In the genomic region with DNA sequence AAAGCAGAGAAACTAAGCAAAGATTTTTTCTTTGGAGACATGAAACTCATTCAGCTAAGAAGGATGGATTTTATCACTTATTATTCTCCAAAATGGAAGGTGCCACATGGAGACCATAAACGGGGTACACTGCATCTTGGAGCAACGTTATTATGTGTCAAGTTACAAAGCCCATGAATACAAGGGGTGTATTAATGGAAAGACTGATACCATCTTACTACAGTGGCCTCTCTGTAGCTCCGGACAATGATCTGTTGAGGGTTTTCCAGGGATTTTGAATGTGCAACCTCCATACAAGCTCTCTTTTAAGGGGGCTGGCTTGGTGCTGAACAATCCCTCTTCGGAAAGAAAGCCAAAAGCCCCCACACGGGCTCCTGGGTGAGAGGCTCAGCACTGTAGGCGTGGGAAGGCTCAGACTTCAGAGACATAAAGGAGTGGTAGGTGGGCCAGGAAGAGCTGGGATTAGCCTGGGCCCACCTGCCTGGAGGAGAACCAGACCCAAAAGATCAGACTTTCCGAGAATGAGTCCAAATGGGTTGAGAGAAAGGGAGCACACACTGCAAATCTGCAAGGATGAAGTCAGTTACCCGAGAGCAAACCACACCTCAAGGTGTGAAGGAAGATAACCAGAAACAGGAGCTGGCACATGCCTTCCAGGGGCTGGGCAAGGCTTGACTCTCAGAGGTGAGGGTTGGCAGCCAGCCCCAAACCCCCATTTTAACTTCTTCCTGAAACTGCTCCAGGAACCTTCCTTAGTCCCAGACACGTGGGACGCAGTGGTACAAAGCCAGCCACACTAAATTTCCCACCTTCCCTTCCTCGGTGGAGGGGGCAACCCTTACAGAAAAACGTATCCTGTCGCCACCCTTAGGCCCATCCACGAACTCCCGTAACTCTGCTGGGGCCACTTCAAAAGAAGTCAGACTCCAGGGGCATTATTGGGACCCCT, we compare ENCODE assay signal across 8 cellular contexts. TPM values are rescaled to one million over a fixed set of nuclear protein-coding genes. Genes with fewer than 3 reads are reported as not detected.
DNase-seq lines count a peak whose midpoint lies in the region; ATAC-seq and TF ChIP-seq lines count a peak whose summit lies in the region.

No MANE protein-coding gene starts in this region.

- H3K27ac ChIP-seq in suprapubic skin: peak overlapping the region; percentile 92

- H3K27me3 ChIP-seq in suprapubic skin: no peaks in the 10 kb centered on the region

- peaks cover 20% of the 10 kb centered on the region for H3K36me3 Mint-ChIP-seq in activated CD4-positive, alpha-beta T cell treated with anti-CD3 and anti-CD28 coated beads, Interleukin-2, amount 10 ng/mL, durations not matched to agents 24 days and 14 days (ENCODE audit: low read depth)

- H3K27me3 Mint-ChIP-seq in activated CD4-positive, alpha-beta T cell treated with anti-CD3 and anti-CD28 coated beads, Interleukin-2, amount 10 ng/mL, durations not matched to agents 24 days and 14 days: peaks cover 8% of the 10 kb centered on the region

- peak overlapping the region; percentile 94 for H3K4me3 Mint-ChIP-seq in activated CD4-positive, alpha-beta T cell treated with anti-CD3 and anti-CD28 coated beads, Interleukin-2, amount 10 ng/mL, durations not matched to agents 24 days and 14 days

- H3K4me3 ChIP-seq in astrocyte of the spinal cord (ENCODE audit: low read depth, low read length): peak overlapping the region; percentile 76
- H3K4me3 ChIP-seq in suprapubic skin: peak overlapping the region; percentile 81

- H3K9me3 Mint-ChIP-seq in activated CD4-positive, alpha-beta T cell treated with anti-CD3 and anti-CD28 coated beads, Interleukin-2, amount 10 ng/mL, durations not matched to agents 24 days and 14 days: peaks cover 7% of the 10 kb centered on the region

- no peaks in the 10 kb centered on the region for H3K36me3 ChIP-seq in suprapubic skin

- peaks cover 69% of the 10 kb centered on the region for H3K4me1 Mint-ChIP-seq in activated CD4-positive, alpha-beta T cell treated with anti-CD3 and anti-CD28 coated beads, Interleukin-2, amount 10 ng/mL, durations not matched to agents 24 days and 14 days

- TF ChIP-seq POLR2A in suprapubic skin (IDR thresholded peaks at IDR 0.05): no peak

- in situ Hi-C loops in astrocyte of the spinal cord (cut with HindIII; ENCODE audit: low sequenced_read_pairs): no loop called here

- TF ChIP-seq CTCF in astrocyte of the spinal cord (IDR thresholded peaks at IDR 0.05; ENCODE audit: low read depth, low read length): no peak
- no peak for TF ChIP-seq CTCF in suprapubic skin (IDR thresholded peaks at IDR 0.05)

- DNase-seq in activated CD4-positive, alpha-beta T cell treated with anti-CD3 and anti-CD28 coated beads, Interleukin-2, amount 10 ng/mL, durations not matched to agents 24 days and 14 days: peak; percentile 69
- DNase-seq in activated CD4-positive, alpha-beta T cell treated with anti-CD3 and anti-CD28 coated beads, Interleukin-2, amount 50 U/mL, for 48 hours: no peak
- DNase-seq in astrocyte of the spinal cord (ENCODE audit: low read depth, low spot score) (no peak), left colon (peak; percentile 75 to 79), suprapubic skin (ENCODE audit: low spot score in 2 of 2) (peak in 1 of 2 donors; percentile 75), HCEC 1CT (no peak), NCI-H446 (lab: John Stamatoyannopoulos, UW) (no peak), NCI-H2081 treated with DMSO at 0.1 percent for 48 hours (lab: John Stamatoyannopoulos, UW) (no peak)

- H3K27ac Mint-ChIP-seq in activated CD4-positive, alpha-beta T cell treated with anti-CD3 and anti-CD28 coated beads, Interleukin-2, amount 10 ng/mL, durations not matched to agents 24 days and 14 days: peak overlapping the region; percentile 53

- ATAC-seq in left colon: peak; percentile 60

- peaks cover 66% of the 10 kb centered on the region for H3K4me1 ChIP-seq in suprapubic skin

- intact Hi-C loops in activated CD4-positive, alpha-beta T cell treated with anti-CD3 and anti-CD28 coated beads, Interleukin-2, amount 10 ng/mL, durations not matched to agents 24 days and 14 days (cut with micrococcal nuclease): loop anchor here (5.0 to 10.0 kb wide), 2 partner anchors 183 to 340 kb away; a partner anchor contains a TSS
- intact Hi-C loops in left colon (cut with DNase I, micrococcal nuclease): no loop called here

- no peak for TF ChIP-seq EP300 in suprapubic skin (IDR thresholded peaks at IDR 0.05)

- WGBS in suprapubic skin: 21% methylated on average over 13 of the region's 15 CpGs

- H3K9me3 ChIP-seq in suprapubic skin: no peaks in the 10 kb centered on the region

RNA-seq across cellular contexts. Expression of a gene that starts 1.5 kb away (rescaled TPM):
- 9.2 and 9.5 TPM in 2 replicates for total RNA-seq in activated CD4-positive, alpha-beta T cell treated with anti-CD3 and anti-CD28 coated beads, Interleukin-2, amount 10 ng/mL, durations not matched to agents 24 days and 14 days
- 10 to 100 TPM; 66.4 to 86.7 TPM for total RNA-seq in left colon
- 10 to 100 TPM; 42.0 to 67.1 (median 63.0) TPM for total RNA-seq in suprapubic skin

RNA-seq across cellular contexts. Expression of a gene that starts 59.2 kb away (rescaled TPM):
- total RNA-seq in activated CD4-positive, alpha-beta T cell treated with anti-CD3 and anti-CD28 coated beads, Interleukin-2, amount 10 ng/mL, durations not matched to agents 24 days and 14 days: 23.8 and 25.8 TPM in 2 replicates
- total RNA-seq in left colon (10 to 100 TPM; 62.3 to 66.4 TPM), suprapubic skin (100 to 1,000 TPM; 162 to 289 (median 200) TPM)

Comparison
In these comparisons a context has a peak if more than half of its experiments do, and no peak if none do; other contexts are left out.
1. DNase-seq: peak in activated CD4-positive, alpha-beta T cell treated with anti-CD3 and anti-CD28 coated beads, Interleukin-2, amount 10 ng/mL, durations not matched to agents 24 days and 14 days (single experiment) and left colon (2 of 2); none in activated CD4-positive, alpha-beta T cell treated with anti-CD3 and anti-CD28 coated beads, Interleukin-2, amount 50 U/mL, for 48 hours (0 of 2), astrocyte of the spinal cord (single experiment), HCEC 1CT (single experiment), NCI-H446 (0 of 2) and NCI-H2081 treated with DMSO at 0.1 percent for 48 hours (single experiment).